In genomic region chr13:51797664-51798488, GRCh38 we compare ENCODE assay signal across 8 cellular contexts. TPM values are rescaled to one million over a fixed set of nuclear protein-coding genes. Genes with fewer than 3 reads are reported as not detected.
DNase-seq lines count a peak whose midpoint lies in the region; ATAC-seq, FAIRE-seq and TF ChIP-seq lines count a peak whose summit lies in the region.

No MANE protein-coding gene starts in this region.

- no peak for TF ChIP-seq POLR2A in GM12892 (IDR thresholded peaks at IDR 0.05; ENCODE audit: low read depth, low read length)

- peak; percentile 15 for DNase-seq in AG08395 (ENCODE audit: low spot score)
- DNase-seq in GM12892 (ENCODE audit: insufficient read length) = peak; percentile 47
- peak; percentile 66 for DNase-seq in NCI-H510A (lab: John Stamatoyannopoulos, UW)
- DNase-seq in activated T-cell treated with anti-CD3 and anti-CD28 coated beads for 24 hours (ENCODE audit: low read depth) = peak; percentile 59
- peak; percentile 28 for DNase-seq in fibroblast of gingiva (ENCODE audit: low read depth)

- no peaks in the 10 kb centered on the region for H3K27me3 ChIP-seq in parathyroid adenoma (ENCODE audit: control insufficient read depth, insufficient read depth, low read length)

- peaks cover 42% of the 10 kb centered on the region for H3K4me1 ChIP-seq in parathyroid adenoma

- H3K9ac ChIP-seq in parathyroid adenoma = no peak overlapping the region

- H2AFZ ChIP-seq in parathyroid adenoma = peak overlapping the region; percentile 60

- peak; percentile 43 for ATAC-seq in HG03520 (IDR thresholded peaks at IDR 0.05; ENCODE audit: unreplicated experiment)
- no peak for ATAC-seq in GM19397 (IDR thresholded peaks at IDR 0.05; ENCODE audit: unreplicated experiment)

- H3K79me2 ChIP-seq in parathyroid adenoma = no peaks in the 10 kb centered on the region

- H3K4me3 ChIP-seq in parathyroid adenoma (ENCODE audit: low read depth, low read length) = no peak overlapping the region

- peak; percentile 61 for TF ChIP-seq CTCF in parathyroid adenoma (IDR thresholded peaks at IDR 0.05)

- peak; percentile 91 for FAIRE-seq in GM12892 (lab: Jason Lieb, UNC)

- H3K9me3 ChIP-seq in parathyroid adenoma (ENCODE audit: control insufficient read depth, low read length) = no peaks in the 10 kb centered on the region

- peak overlapping the region; percentile 78 for H3K27ac ChIP-seq in parathyroid adenoma

- H3K4me2 ChIP-seq in parathyroid adenoma (ENCODE audit: low read length) = peak overlapping the region; percentile 37

- no peaks in the 10 kb centered on the region for H3K36me3 ChIP-seq in parathyroid adenoma (ENCODE audit: control insufficient read depth, insufficient read depth, low read length)

RNA-seq across cellular contexts. Expression of gene DHRS12, which starts 6.1 kb away (rescaled TPM):
- 6.2 TPM for polyA plus RNA-seq in GM12892 (2012; ENCODE audit: missing spikeins)

RNA-seq across cellular contexts. Expression of gene TMEM272, which starts 47.1 kb away (rescaled TPM):
- 0.06 TPM for polyA plus RNA-seq in GM12892 (2012; ENCODE audit: missing spikeins)

Comparison
In these comparisons a context has a peak if more than half of its experiments do, and no peak if none do; other contexts are left out.
1. DNase-seq: peak in every context shown above with its lines; median percentile 66 in NCI-H510A; 59 in activated T-cell treated with anti-CD3 and anti-CD28 coated beads for 24 hours; 47 in GM12892; 28 in fibroblast of gingiva; 15 in AG08395.